In the genomic region with DNA sequence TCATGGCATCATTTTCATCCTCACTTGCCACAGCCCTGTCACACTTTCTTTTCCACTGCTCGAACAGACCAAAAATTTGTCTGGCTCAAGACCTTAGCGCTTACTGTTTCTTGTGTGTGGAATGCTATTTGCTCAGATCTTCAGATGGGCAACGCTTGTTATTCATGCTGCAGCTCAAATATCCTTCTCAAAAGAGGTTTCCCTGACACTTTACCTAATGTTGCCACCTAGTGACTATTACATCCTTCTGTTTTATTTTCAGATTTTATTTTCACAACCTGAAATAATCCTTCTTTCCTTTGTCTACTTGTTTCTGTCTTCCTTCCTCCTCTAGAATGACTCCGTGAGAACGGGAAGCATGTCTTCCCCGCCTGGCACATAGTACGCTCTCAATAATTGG, we compare ENCODE assay signal across 1 cellular context.
TF ChIP-seq lines count a peak whose summit lies in the region.

No MANE protein-coding gene starts in this region.

TF ChIP-seq in GM23338, 12 proteins besides CTCF, POLR2A, EP300 and RAD21 (continued from another document):
- TF ChIP-seq, protein P1, sequence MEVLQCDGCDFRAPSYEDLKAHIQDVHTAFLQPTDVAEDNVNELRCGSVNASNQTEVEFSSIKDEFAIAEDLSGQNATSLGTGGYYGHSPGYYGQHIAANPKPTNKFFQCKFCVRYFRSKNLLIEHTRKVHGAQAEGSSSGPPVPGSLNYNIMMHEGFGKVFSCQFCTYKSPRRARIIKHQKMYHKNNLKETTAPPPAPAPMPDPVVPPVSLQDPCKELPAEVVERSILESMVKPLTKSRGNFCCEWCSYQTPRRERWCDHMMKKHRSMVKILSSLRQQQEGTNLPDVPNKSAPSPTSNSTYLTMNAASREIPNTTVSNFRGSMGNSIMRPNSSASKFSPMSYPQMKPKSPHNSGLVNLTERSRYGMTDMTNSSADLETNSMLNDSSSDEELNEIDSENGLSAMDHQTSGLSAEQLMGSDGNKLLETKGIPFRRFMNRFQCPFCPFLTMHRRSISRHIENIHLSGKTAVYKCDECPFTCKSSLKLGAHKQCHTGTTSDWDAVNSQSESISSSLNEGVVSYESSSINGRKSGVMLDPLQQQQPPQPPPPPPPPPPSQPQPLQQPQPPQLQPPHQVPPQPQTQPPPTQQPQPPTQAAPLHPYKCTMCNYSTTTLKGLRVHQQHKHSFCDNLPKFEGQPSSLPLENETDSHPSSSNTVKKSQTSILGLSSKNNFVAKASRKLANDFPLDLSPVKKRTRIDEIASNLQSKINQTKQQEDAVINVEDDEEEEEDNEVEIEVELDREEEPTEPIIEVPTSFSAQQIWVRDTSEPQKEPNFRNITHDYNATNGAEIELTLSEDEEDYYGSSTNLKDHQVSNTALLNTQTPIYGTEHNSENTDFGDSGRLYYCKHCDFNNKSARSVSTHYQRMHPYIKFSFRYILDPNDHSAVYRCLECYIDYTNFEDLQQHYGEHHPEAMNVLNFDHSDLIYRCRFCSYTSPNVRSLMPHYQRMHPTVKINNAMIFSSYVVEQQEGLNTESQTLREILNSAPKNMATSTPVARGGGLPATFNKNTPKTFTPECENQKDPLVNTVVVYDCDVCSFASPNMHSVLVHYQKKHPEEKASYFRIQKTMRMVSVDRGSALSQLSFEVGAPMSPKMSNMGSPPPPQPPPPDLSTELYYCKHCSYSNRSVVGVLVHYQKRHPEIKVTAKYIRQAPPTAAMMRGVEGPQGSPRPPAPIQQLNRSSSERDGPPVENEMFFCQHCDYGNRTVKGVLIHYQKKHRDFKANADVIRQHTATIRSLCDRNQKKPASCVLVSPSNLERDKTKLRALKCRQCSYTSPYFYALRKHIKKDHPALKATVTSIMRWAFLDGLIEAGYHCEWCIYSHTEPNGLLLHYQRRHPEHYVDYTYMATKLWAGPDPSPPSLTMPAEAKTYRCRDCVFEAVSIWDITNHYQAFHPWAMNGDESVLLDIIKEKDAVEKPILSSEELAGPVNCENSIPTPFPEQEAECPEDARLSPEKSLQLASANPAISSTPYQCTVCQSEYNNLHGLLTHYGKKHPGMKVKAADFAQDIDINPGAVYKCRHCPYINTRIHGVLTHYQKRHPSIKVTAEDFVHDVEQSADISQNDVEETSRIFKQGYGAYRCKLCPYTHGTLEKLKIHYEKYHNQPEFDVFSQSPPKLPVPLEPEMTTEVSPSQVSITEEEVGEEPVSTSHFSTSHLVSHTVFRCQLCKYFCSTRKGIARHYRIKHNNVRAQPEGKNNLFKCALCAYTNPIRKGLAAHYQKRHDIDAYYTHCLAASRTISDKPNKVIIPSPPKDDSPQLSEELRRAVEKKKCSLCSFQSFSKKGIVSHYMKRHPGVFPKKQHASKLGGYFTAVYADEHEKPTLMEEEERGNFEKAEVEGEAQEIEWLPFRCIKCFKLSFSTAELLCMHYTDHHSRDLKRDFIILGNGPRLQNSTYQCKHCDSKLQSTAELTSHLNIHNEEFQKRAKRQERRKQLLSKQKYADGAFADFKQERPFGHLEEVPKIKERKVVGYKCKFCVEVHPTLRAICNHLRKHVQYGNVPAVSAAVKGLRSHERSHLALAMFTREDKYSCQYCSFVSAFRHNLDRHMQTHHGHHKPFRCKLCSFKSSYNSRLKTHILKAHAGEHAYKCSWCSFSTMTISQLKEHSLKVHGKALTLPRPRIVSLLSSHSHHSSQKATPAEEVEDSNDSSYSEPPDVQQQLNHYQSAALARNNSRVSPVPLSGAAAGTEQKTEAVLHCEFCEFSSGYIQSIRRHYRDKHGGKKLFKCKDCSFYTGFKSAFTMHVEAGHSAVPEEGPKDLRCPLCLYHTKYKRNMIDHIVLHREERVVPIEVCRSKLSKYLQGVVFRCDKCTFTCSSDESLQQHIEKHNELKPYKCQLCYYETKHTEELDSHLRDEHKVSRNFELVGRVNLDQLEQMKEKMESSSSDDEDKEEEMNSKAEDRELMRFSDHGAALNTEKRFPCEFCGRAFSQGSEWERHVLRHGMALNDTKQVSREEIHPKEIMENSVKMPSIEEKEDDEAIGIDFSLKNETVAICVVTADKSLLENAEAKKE (CRISPR knock-in tag; IDR thresholded peaks at IDR 0.05), result no peak
- TF ChIP-seq POLR2AphosphoS5 (IDR thresholded peaks at IDR 0.05; ENCODE audit: low read depth) (no peak), ZNF331 (CRISPR knock-in tag; IDR thresholded peaks at IDR 0.05; ENCODE audit: low read depth) (no peak)
- TF ChIP-seq, protein P2, sequence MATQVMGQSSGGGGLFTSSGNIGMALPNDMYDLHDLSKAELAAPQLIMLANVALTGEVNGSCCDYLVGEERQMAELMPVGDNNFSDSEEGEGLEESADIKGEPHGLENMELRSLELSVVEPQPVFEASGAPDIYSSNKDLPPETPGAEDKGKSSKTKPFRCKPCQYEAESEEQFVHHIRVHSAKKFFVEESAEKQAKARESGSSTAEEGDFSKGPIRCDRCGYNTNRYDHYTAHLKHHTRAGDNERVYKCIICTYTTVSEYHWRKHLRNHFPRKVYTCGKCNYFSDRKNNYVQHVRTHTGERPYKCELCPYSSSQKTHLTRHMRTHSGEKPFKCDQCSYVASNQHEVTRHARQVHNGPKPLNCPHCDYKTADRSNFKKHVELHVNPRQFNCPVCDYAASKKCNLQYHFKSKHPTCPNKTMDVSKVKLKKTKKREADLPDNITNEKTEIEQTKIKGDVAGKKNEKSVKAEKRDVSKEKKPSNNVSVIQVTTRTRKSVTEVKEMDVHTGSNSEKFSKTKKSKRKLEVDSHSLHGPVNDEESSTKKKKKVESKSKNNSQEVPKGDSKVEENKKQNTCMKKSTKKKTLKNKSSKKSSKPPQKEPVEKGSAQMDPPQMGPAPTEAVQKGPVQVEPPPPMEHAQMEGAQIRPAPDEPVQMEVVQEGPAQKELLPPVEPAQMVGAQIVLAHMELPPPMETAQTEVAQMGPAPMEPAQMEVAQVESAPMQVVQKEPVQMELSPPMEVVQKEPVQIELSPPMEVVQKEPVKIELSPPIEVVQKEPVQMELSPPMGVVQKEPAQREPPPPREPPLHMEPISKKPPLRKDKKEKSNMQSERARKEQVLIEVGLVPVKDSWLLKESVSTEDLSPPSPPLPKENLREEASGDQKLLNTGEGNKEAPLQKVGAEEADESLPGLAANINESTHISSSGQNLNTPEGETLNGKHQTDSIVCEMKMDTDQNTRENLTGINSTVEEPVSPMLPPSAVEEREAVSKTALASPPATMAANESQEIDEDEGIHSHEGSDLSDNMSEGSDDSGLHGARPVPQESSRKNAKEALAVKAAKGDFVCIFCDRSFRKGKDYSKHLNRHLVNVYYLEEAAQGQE (IDR thresholded peaks at IDR 0.05; ENCODE audit: unreplicated experiment), result no peak
